10 cellular contexts compared by ENCODE assay signal in the genomic region with DNA sequence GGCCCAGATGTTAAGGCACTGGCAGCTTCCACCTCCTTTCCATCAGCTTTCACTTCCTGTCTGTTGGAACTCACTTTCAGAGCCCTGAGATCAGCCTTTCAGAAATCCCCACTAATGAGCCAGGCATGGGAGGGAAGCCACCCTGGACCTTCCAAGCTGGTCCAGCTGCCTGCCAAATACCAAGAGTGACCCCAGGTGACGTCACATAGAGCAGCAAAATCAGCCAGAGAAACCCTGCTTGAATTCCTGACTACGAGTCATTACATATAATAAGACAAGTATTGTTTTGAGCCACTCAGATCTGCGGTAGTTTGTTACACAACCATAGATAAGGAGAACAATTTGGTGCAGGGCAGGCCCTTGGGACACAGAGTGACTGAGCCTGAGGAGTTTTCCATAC.
DNase-seq lines count a peak whose midpoint lies in the region; ATAC-seq and TF ChIP-seq lines count a peak whose summit lies in the region.
"Had no signal": no experiment of that assay in that cellular context is flagged by ENCODE, and none has a peak within 500 bp of the region (broad histone marks: within the 10 kb centered on the region; RNA-seq: fewer than 3 reads in every experiment).

No MANE protein-coding gene starts in this region.

- H3K27ac ChIP-seq in breast epithelium (peak overlapping the region in 1 of 2 donors; percentile 49), esophagus muscularis mucosa (replicated peaks in 1 of 4) (peak overlapping the region in 2 of 4 donors; percentile 4 to 24)
- H3K27ac ChIP-seq: BLaER1 treated with 17β-estradiol and CSF1 and Interleukin-3, amounts not matched to agents 10 nM and 100 nM had no signal

- WGBS in esophagus muscularis mucosa: 32% methylated on average over 3 of the region's 3 CpGs

- CTCF ChIA-PET in MCF 10A (lab: Yijun Ruan, JAX): interaction anchor here (1.3 kb wide), 1 partner anchor 8 kb away, joined by 3 read pairs; no protein-coding TSS in a partner anchor

- ATAC-seq in GM18502 (IDR thresholded peaks at IDR 0.05; ENCODE audit: poor library complexity, unreplicated experiment) (no peak), GM18858 (IDR thresholded peaks at IDR 0.05; ENCODE audit: unreplicated experiment) (no peak)

- H3K36me3 ChIP-seq in breast epithelium (no peaks in the 10 kb centered on the region), esophagus muscularis mucosa (no peaks in the 10 kb centered on the region)
- H3K36me3 ChIP-seq: BLaER1 treated with 17β-estradiol and CSF1 and Interleukin-3, amounts not matched to agents 10 nM and 100 nM had no signal

- H3K27me3 Mint-ChIP-seq in MCF 10A (ENCODE audit: insufficient read depth, unreplicated experiment): no peaks in the 10 kb centered on the region
- H3K27me3 Mint-ChIP-seq: activated B cell treated with CpG ODN at 0.5 μM for 24 hours had no signal

- H3K27ac Mint-ChIP-seq in MCF 10A (ENCODE audit: low read depth, unreplicated experiment): peak overlapping the region; percentile 88
- H3K27ac Mint-ChIP-seq: activated B cell treated with CpG ODN at 0.5 μM for 24 hours had no signal

- no peaks in the 10 kb centered on the region for H3K9me3 Mint-ChIP-seq in MCF 10A (ENCODE audit: unreplicated experiment)
- H3K9me3 Mint-ChIP-seq: activated B cell treated with CpG ODN at 0.5 μM for 24 hours had no signal

- POLR2A ChIA-PET in MCF 10A (lab: Yijun Ruan, JAX): no interaction called here

- peak; percentile 49 for DNase-seq in MCF 10A (ENCODE audit: unreplicated experiment)
- no peak for DNase-seq in breast epithelium (ENCODE audit: low spot score in 2 of 2)
- peak; percentile 95 for DNase-seq in astrocyte of the cerebellum (ENCODE audit: low read depth)
- peak; percentile 45 for DNase-seq in left kidney (ENCODE audit: low read depth, low spot score)
- no peak for DNase-seq in activated naive CD4-positive, alpha-beta T cell (lab: John Stamatoyannopoulos, UW)
- DNase-seq in esophagus muscularis mucosa (ENCODE audit: extremely low spot score): no peak
- DNase-seq: activated B cell treated with CpG ODN at 0.5 μM for 24 hours had no signal

- H3K9me3 ChIP-seq in breast epithelium (no peaks in the 10 kb centered on the region), esophagus muscularis mucosa (no peaks in the 10 kb centered on the region)
- H3K9me3 ChIP-seq: BLaER1 treated with 17β-estradiol and CSF1 and Interleukin-3, amounts not matched to agents 10 nM and 100 nM had no signal

- BruUV-seq in MCF 10A (replicated peaks; lab: Mats Ljungman, UMichigan): no TSS peak

- no peaks in the 10 kb centered on the region for H3K27me3 ChIP-seq in breast epithelium
- no peaks in the 10 kb centered on the region for H3K27me3 ChIP-seq in esophagus muscularis mucosa
- H3K27me3 ChIP-seq: BLaER1 treated with 17β-estradiol and CSF1 and Interleukin-3, amounts not matched to agents 10 nM and 100 nM had no signal

- TF ChIP-seq EP300 in esophagus muscularis mucosa (IDR thresholded peaks at IDR 0.05): no peak

- no peak overlapping the region for H3K4me3 Mint-ChIP-seq in MCF 10A (ENCODE audit: unreplicated experiment)
- H3K4me3 Mint-ChIP-seq: activated B cell treated with CpG ODN at 0.5 μM for 24 hours had no signal

- in situ Hi-C loops in astrocyte of the cerebellum (cut with HindIII; ENCODE audit: low sequenced_read_pairs): no loop called here

- no peak for TF ChIP-seq CTCF in MCF 10A (IDR thresholded peaks at IDR 0.05; ENCODE audit: unreplicated experiment)
- TF ChIP-seq CTCF in breast epithelium (IDR thresholded peaks at IDR 0.05): no peak
- TF ChIP-seq CTCF in astrocyte of the cerebellum (IDR thresholded peaks at IDR 0.05; ENCODE audit: low read depth, low read length, missing control alignments): no peak
- no peak for TF ChIP-seq CTCF in esophagus muscularis mucosa (IDR thresholded peaks at IDR 0.05)

- no peaks in the 10 kb centered on the region for H3K4me1 ChIP-seq in breast epithelium
- H3K4me1 ChIP-seq in esophagus muscularis mucosa: peaks cover 0 to 9% (median 3%) of the 10 kb centered on the region in 4 donors

- H3K4me1 Mint-ChIP-seq in MCF 10A (ENCODE audit: insufficient read depth, unreplicated experiment): peaks cover 11% of the 10 kb centered on the region
- H3K4me1 Mint-ChIP-seq: activated B cell treated with CpG ODN at 0.5 μM for 24 hours had no signal

- no peak for TF ChIP-seq POLR2A in breast epithelium (IDR thresholded peaks at IDR 0.05)
- no peak for TF ChIP-seq POLR2A in esophagus muscularis mucosa (IDR thresholded peaks at IDR 0.05; ENCODE audit: low read depth)

- peak overlapping the region in 1 of 3 donors; percentile 9 for H3K4me3 ChIP-seq in breast epithelium
- no peak overlapping the region for H3K4me3 ChIP-seq in astrocyte of the cerebellum (ENCODE audit: low read depth, low read length)
- H3K4me3 ChIP-seq in esophagus muscularis mucosa: no peak overlapping the region
- H3K4me3 ChIP-seq: BLaER1 treated with 17β-estradiol and CSF1 and Interleukin-3, amounts not matched to agents 10 nM and 100 nM had no signal

- H3K36me3 Mint-ChIP-seq in MCF 10A (ENCODE audit: insufficient read depth, unreplicated experiment): no peaks in the 10 kb centered on the region

- intact Hi-C loops in MCF 10A (cut with micrococcal nuclease): no loop called here
- intact Hi-C loops in breast epithelium (cut with DNase I; ENCODE audit: low total_unique reads): no loop called here
- intact Hi-C loops in esophagus muscularis mucosa (cut with DNase I): no loop called here

Comparison
In these comparisons a context has a peak if more than half of its experiments do, and no peak if none do; other contexts are left out.
1. DNase-seq: peak in MCF 10A (single experiment), astrocyte of the cerebellum (single experiment) and left kidney (single experiment); none in breast epithelium (0 of 2), activated naive CD4-positive, alpha-beta T cell (0 of 4) and esophagus muscularis mucosa (single experiment).